In genomic region chr6:37319856-37320255, GRCh38 we compare ENCODE assay signal across 23 cellular contexts. TPM values are rescaled to one million over a fixed set of nuclear protein-coding genes. Genes with fewer than 3 reads are reported as not detected.
DNase-seq lines count a peak whose midpoint lies in the region; ATAC-seq and TF ChIP-seq lines count a peak whose summit lies in the region.
"Had no signal": no experiment of that assay in that cellular context is flagged by ENCODE, and none has a peak within 500 bp of the region (broad histone marks: within the 10 kb centered on the region; RNA-seq: fewer than 3 reads in every experiment).

No MANE protein-coding gene starts in this region.

- no peaks in the 10 kb centered on the region for H3K27me3 Mint-ChIP-seq in activated T-helper 1 cell treated with anti-CD3 and anti-CD28 coated beads, Interleukin-12 subunit alpha, Interleukin-12 subunit beta, Interleukin-2, Interleukin-4 antibody, amounts not matched to agents 30 ng/mL and 10 ng/mL and 1 ng/mL, durations not matched to agents 14 hours and 24 hours and 36 hours (ENCODE audit: insufficient read depth)
- H3K27me3 Mint-ChIP-seq: activated naive CD8-positive, alpha-beta T cell treated with anti-CD3 and anti-CD28 coated beads, Interleukin-2, amount 10 ng/mL, durations not matched to agents 7 days and 5 days; brain; naive B cell; stimulated activated memory B cell treated with anti-CD40 and anti-IgM and Interleukin-4, amounts not matched to agents 10 μg/mL and 1 μg/mL and 100 μg/mL, for 72 hours had no signal

- H3K27ac ChIP-seq in right cardiac atrium (ENCODE audit: low read length) (peak overlapping the region; percentile 51), heart left ventricle (peak overlapping the region in 1 of 12 donors; percentile 53)
- H3K27ac ChIP-seq: vagina had no signal

- no peaks in the 10 kb centered on the region for H3K9me3 Mint-ChIP-seq in activated T-helper 1 cell treated with anti-CD3 and anti-CD28 coated beads, Interleukin-12 subunit alpha, Interleukin-12 subunit beta, Interleukin-2, Interleukin-4 antibody, amounts not matched to agents 30 ng/mL and 10 ng/mL and 1 ng/mL, durations not matched to agents 14 hours and 24 hours and 36 hours
- H3K9me3 Mint-ChIP-seq: activated naive CD8-positive, alpha-beta T cell treated with anti-CD3 and anti-CD28 coated beads, Interleukin-2, amount 10 ng/mL, durations not matched to agents 7 days and 5 days; activated T-helper 2 cell treated with anti-CD3 and anti-CD28 coated beads, Interferon-gamma antibody, Interleukin-2, Interleukin-4, amounts not matched to agents 10 μg/mL and 5 μg/mL and 100 μg/mL, durations not matched to agents 14 hours and 24 hours and 36 hours; brain; CD14-positive monocyte; naive B cell; stimulated activated memory B cell treated with anti-CD40 and anti-IgM and Interleukin-4, amounts not matched to agents 10 μg/mL and 1 μg/mL and 100 μg/mL, for 72 hours; T-helper 1 cell treated with Interleukin-12 subunit alpha and Interleukin-12 subunit beta and Interleukin-4 antibody, amounts not matched to agents 30 μg/mL and 1 μg/mL, for 36 hours had no signal

- H3K27me3 ChIP-seq in right cardiac atrium (ENCODE audit: control insufficient read depth, insufficient read depth) = no peaks in the 10 kb centered on the region
- H3K27me3 ChIP-seq in heart left ventricle = no peaks in the 10 kb centered on the region
- H3K27me3 ChIP-seq: vagina had no signal

- DNase-seq in right cardiac atrium (no peak), heart left ventricle (no peak), fibroblast of peridontal ligament (ENCODE audit: extremely low read depth) (peak; percentile 38), HuH-7.5 (ENCODE audit: low spot score) (no peak), retina (no peak)
- no peak for DNase-seq in activated T-helper 1 cell treated with anti-CD3 and anti-CD28 coated beads, Interleukin-12 subunit alpha, Interleukin-12 subunit beta, Interleukin-2, Interleukin-4 antibody, amounts not matched to agents 30 ng/mL and 10 ng/mL and 1 ng/mL, durations not matched to agents 14 hours and 24 hours and 36 hours (ENCODE audit: low spot score)
- DNase-seq in stimulated activated CD4-positive, alpha-beta T cell treated with anti-CD3 and anti-CD28 coated beads, Interleukin-4, amount 100 ng/mL, for 4 hours = no peak
- DNase-seq: activated CD4-positive, alpha-beta T cell treated with anti-CD3 and anti-CD28 coated beads for 4 hours; activated naive CD8-positive, alpha-beta T cell treated with anti-CD3 and anti-CD28 coated beads, Interleukin-2, amount 10 ng/mL, durations not matched to agents 7 days and 5 days; effector CD4-positive, alpha-beta T cell; H7; mesenchymal stem cell; naive B cell; NCI-H2171; NCI-H524 treated with DMSO at 0.1 percent for 48 hours; nucleus accumbens had no signal

- no peaks in the 10 kb centered on the region for H3K4me1 ChIP-seq in right cardiac atrium (ENCODE audit: control insufficient read depth, insufficient read depth, low read length)
- H3K4me1 ChIP-seq in heart left ventricle = peaks cover 0 to 24% (median 9%) of the 10 kb centered on the region in 12 donors

- ATAC-seq in right cardiac atrium (no peak), heart left ventricle (no peak)
- ATAC-seq: GM12878; stimulated activated memory B cell treated with anti-CD40 and anti-IgM and Interleukin-4, amounts not matched to agents 10 μg/mL and 1 μg/mL and 100 μg/mL, for 72 hours had no signal

- WGBS in right cardiac atrium = 75% methylated on average over 1 of the region's 1 CpG
- WGBS in heart left ventricle, 4 donors = 79 to 98% (median 92%) methylated on average over 1 of the region's 1 CpG

- H3K9me3 ChIP-seq in right cardiac atrium (ENCODE audit: control insufficient read depth, low read length) = no peaks in the 10 kb centered on the region
- H3K9me3 ChIP-seq in heart left ventricle = no peaks in the 10 kb centered on the region
- H3K9me3 ChIP-seq: vagina had no signal

- H3K36me3 Mint-ChIP-seq in activated T-helper 1 cell treated with anti-CD3 and anti-CD28 coated beads, Interleukin-12 subunit alpha, Interleukin-12 subunit beta, Interleukin-2, Interleukin-4 antibody, amounts not matched to agents 30 ng/mL and 10 ng/mL and 1 ng/mL, durations not matched to agents 14 hours and 24 hours and 36 hours (ENCODE audit: low read depth) = peaks cover 21% of the 10 kb centered on the region

- H3K27ac Mint-ChIP-seq in activated T-helper 1 cell treated with anti-CD3 and anti-CD28 coated beads, Interleukin-12 subunit alpha, Interleukin-12 subunit beta, Interleukin-2, Interleukin-4 antibody, amounts not matched to agents 30 ng/mL and 10 ng/mL and 1 ng/mL, durations not matched to agents 14 hours and 24 hours and 36 hours = peak overlapping the region; percentile 69
- H3K27ac Mint-ChIP-seq: activated naive CD8-positive, alpha-beta T cell treated with anti-CD3 and anti-CD28 coated beads, Interleukin-2, amount 10 ng/mL, durations not matched to agents 7 days and 5 days; activated T-helper 2 cell treated with anti-CD3 and anti-CD28 coated beads, Interferon-gamma antibody, Interleukin-2, Interleukin-4, amounts not matched to agents 10 μg/mL and 5 μg/mL and 100 μg/mL, durations not matched to agents 14 hours and 24 hours and 36 hours; CD14-positive monocyte; stimulated activated memory B cell treated with anti-CD40 and anti-IgM and Interleukin-4, amounts not matched to agents 10 μg/mL and 1 μg/mL and 100 μg/mL, for 72 hours; T-helper 1 cell treated with Interleukin-12 subunit alpha and Interleukin-12 subunit beta and Interleukin-4 antibody, amounts not matched to agents 30 μg/mL and 1 μg/mL, for 36 hours had no signal

- peaks cover 15% of the 10 kb centered on the region for H3K4me1 Mint-ChIP-seq in activated T-helper 1 cell treated with anti-CD3 and anti-CD28 coated beads, Interleukin-12 subunit alpha, Interleukin-12 subunit beta, Interleukin-2, Interleukin-4 antibody, amounts not matched to agents 30 ng/mL and 10 ng/mL and 1 ng/mL, durations not matched to agents 14 hours and 24 hours and 36 hours (ENCODE audit: low read depth)
- H3K4me1 Mint-ChIP-seq: CD14-positive monocyte had no signal

- H3K36me3 ChIP-seq in heart left ventricle = peaks cover 0 to 96% (median 53%) of the 10 kb centered on the region in 9 donors

- no peak overlapping the region for H3K4me3 Mint-ChIP-seq in activated T-helper 1 cell treated with anti-CD3 and anti-CD28 coated beads, Interleukin-12 subunit alpha, Interleukin-12 subunit beta, Interleukin-2, Interleukin-4 antibody, amounts not matched to agents 30 ng/mL and 10 ng/mL and 1 ng/mL, durations not matched to agents 14 hours and 24 hours and 36 hours
- H3K4me3 Mint-ChIP-seq: activated naive CD8-positive, alpha-beta T cell treated with anti-CD3 and anti-CD28 coated beads, Interleukin-2, amount 10 ng/mL, durations not matched to agents 7 days and 5 days; brain; CD14-positive monocyte; naive B cell; stimulated activated memory B cell treated with anti-CD40 and anti-IgM and Interleukin-4, amounts not matched to agents 10 μg/mL and 1 μg/mL and 100 μg/mL, for 72 hours; T-helper 1 cell treated with Interleukin-12 subunit alpha and Interleukin-12 subunit beta and Interleukin-4 antibody, amounts not matched to agents 30 μg/mL and 1 μg/mL, for 36 hours had no signal

- TF ChIP-seq POLR2A in heart left ventricle (IDR thresholded peaks at IDR 0.05) = no peak

- intact Hi-C loops in right cardiac atrium (cut with DNase I) (loop anchor here in 2 of 4 donors (10.0 kb wide), 2 partner anchors 365 to 375 kb away; partner anchors contain the start of gene MDGA1 (in 1 of the 2)), heart left ventricle (cut with DNase I) (loop anchor here in 4 of 10 donors (5.0 to 10.0 kb wide), 4 partner anchors 245 to 375 kb away; partner anchors contain the start of gene MDGA1 (in 1 of the 4))
- intact Hi-C loops in activated T-helper 1 cell treated with anti-CD3 and anti-CD28 coated beads, Interleukin-12 subunit alpha, Interleukin-12 subunit beta, Interleukin-2, Interleukin-4 antibody, amounts not matched to agents 30 ng/mL and 10 ng/mL and 1 ng/mL, durations not matched to agents 14 hours and 24 hours and 36 hours (cut with micrococcal nuclease) = loop anchor here (10.0 kb wide), 1 partner anchor 115 kb away; the partner anchor contains the start of gene CMTR1

- TF ChIP-seq CTCF in heart left ventricle (IDR thresholded peaks at IDR 0.05) = no peak

- no peak overlapping the region for H3K4me3 ChIP-seq in right cardiac atrium (ENCODE audit: low read length)
- no peak overlapping the region for H3K4me3 ChIP-seq in heart left ventricle
- H3K4me3 ChIP-seq: GM12878, vagina had no signal

RNA-seq across cellular contexts. Expression of gene RNF8, which starts 33.9 kb away (rescaled TPM):
- total RNA-seq in right cardiac atrium (10 to 100 TPM; 18.0 to 22.9 (median 22.2) TPM), heart left ventricle (10 to 100 TPM; 10.3 to 20.6 (median 15.9) TPM)
- polyA plus RNA-seq in right cardiac atrium (15.7 TPM), heart left ventricle (10 to 100 TPM; 10.5 to 18.8 TPM)
- 30.0 and 34.2 TPM in 2 replicates for total RNA-seq in activated T-helper 1 cell treated with anti-CD3 and anti-CD28 coated beads, Interleukin-12 subunit alpha, Interleukin-12 subunit beta, Interleukin-2, Interleukin-4 antibody, amounts not matched to agents 30 ng/mL and 10 ng/mL and 1 ng/mL, durations not matched to agents 14 hours and 24 hours and 36 hours
